In the genomic region with DNA sequence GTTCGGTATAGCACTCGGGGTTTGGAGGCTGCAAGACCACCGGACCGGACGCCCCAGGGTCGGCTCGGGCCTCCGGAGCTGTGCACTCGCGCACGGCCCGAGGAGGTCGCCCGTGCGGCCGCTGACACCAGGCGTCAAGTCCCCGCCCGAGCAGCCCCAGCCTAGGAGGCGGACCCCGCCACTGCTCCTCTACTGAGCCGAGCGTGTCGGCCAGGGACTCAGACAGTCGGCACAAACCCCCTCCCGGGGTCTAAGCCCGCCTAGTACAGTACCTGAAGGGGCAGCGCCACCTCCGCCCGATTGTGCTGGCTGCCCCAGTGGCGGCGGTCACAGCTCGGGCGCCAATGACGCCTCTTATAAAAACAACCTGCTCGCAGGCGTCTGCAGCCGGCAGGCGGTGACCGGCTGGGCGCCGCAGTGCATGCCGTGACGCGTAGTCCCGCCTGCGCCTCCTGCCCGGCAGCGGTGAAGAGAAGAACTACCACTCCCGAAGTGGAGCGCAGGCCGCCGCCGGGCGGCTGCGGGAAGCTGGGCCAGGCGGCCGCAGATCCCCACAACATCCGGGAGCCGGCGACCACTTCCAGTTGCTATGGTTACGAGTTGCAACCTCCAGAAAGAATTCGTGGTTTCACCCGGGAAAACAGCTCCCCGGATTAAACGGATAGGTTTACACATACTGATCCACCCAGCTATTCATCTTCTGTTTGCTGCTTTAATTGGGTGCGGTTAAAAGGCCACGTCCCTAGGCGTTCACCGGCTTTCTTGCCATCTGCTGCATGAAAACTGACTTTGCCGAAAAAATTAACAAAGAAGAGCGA, we compare ENCODE assay signal across 8 cellular contexts. TPM values are rescaled to one million over a fixed set of nuclear protein-coding genes. Genes with fewer than 3 reads are reported as not detected.
A peak's percentile ranks its signal among the peaks of the same experiment; 100 is the strongest.
DNase-seq lines count a peak whose midpoint lies in the region; ATAC-seq, FAIRE-seq and TF ChIP-seq lines count a peak whose summit lies in the region.

A gene with protein sequence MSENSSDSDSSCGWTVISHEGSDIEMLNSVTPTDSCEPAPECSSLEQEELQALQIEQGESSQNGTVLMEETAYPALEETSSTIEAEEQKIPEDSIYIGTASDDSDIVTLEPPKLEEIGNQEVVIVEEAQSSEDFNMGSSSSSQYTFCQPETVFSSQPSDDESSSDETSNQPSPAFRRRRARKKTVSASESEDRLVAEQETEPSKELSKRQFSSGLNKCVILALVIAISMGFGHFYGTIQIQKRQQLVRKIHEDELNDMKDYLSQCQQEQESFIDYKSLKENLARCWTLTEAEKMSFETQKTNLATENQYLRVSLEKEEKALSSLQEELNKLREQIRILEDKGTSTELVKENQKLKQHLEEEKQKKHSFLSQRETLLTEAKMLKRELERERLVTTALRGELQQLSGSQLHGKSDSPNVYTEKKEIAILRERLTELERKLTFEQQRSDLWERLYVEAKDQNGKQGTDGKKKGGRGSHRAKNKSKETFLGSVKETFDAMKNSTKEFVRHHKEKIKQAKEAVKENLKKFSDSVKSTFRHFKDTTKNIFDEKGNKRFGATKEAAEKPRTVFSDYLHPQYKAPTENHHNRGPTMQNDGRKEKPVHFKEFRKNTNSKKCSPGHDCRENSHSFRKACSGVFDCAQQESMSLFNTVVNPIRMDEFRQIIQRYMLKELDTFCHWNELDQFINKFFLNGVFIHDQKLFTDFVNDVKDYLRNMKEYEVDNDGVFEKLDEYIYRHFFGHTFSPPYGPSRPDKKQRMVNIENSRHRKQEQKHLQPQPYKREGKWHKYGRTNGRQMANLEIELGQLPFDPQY (minus strand): TSS at position 411 of the 818 bp plus-strand sequence. CDS start 18,935 bp downstream, outside the sequence.
A gene with protein sequence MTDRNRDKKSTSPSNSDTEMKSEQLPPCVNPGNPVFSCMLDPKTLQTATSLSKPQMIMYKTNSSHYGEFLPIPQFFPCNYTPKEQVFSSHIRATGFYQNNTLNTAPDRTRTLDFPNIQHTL (plus strand): TSS at position 547 of the 818 bp plus-strand sequence. CDS start 274 bp downstream, outside the sequence.

- DNase-seq in GM12892 (ENCODE audit: insufficient read length), result peak; percentile 79
- DNase-seq in NCI-H146 (lab: John Stamatoyannopoulos, UW), result peak; percentile 93
- DNase-seq in T-helper 1 cell, result peak; percentile 78 to 93 (median 81)
- peak; percentile 93 for DNase-seq in right atrium auricular region (ENCODE audit: low spot score)
- peak; percentile 92 to 96 for DNase-seq in psoas muscle
- DNase-seq in uterus, result peak; percentile 79 to 89

- TF ChIP-seq CTCF in right atrium auricular region (IDR thresholded peaks at IDR 0.05), result peak; percentile 86 to 93
- TF ChIP-seq CTCF in psoas muscle (IDR thresholded peaks at IDR 0.05), result peak; percentile 90
- TF ChIP-seq CTCF in uterus (IDR thresholded peaks at IDR 0.05), result peak; percentile 73 to 96 (median 90)

- H3K9me3 ChIP-seq in right atrium auricular region (no peaks in the 10 kb centered on the region), psoas muscle (no peaks in the 10 kb centered on the region), uterus (no peaks in the 10 kb centered on the region)

- ATAC-seq in HG02852 (IDR thresholded peaks at IDR 0.05; ENCODE audit: unreplicated experiment) (peak; percentile 94), psoas muscle (peak; percentile 97 to 98 (median 98))

- H3K4me1 ChIP-seq in right atrium auricular region, result peaks cover 0 to 38% of the 10 kb centered on the region in 2 donors
- H3K4me1 ChIP-seq in psoas muscle, result peaks cover 27% of the 10 kb centered on the region
- H3K4me1 ChIP-seq in uterus, result no peaks in the 10 kb centered on the region

- peak; percentile 92 for FAIRE-seq in GM12892 (lab: Jason Lieb, UNC)

- H3K27me3 ChIP-seq in right atrium auricular region, result no peaks in the 10 kb centered on the region
- no peaks in the 10 kb centered on the region for H3K27me3 ChIP-seq in psoas muscle (ENCODE audit: insufficient read depth in 3 of 3, low read length in 2 of 3)
- no peaks in the 10 kb centered on the region for H3K27me3 ChIP-seq in uterus

- WGBS in psoas muscle, 3 donors, result 0 to 1% (median 0%) methylated on average over 69 to 72 of the region's 72 CpGs

- intact Hi-C loops in psoas muscle (cut with DNase I), result loop anchor here in 1 of 2 donors (5.0 to 10.0 kb wide), 2 partner anchors 91 to 213 kb away; partner anchors contain the start of genes PIGB, PIGBOS1 and RSL24D1
- intact Hi-C loops in uterus (cut with DNase I; ENCODE audit: low total_unique reads), result no loop called here

- TF ChIP-seq POLR2A in GM12892 (IDR thresholded peaks at IDR 0.05; ENCODE audit: low read depth, low read length) (peak; percentile 69; the same call in 1 of the 2 replicates), uterus (IDR thresholded peaks at IDR 0.05) (peak; percentile 43 to 69)

- H3K4me3 ChIP-seq in right atrium auricular region (peak within 1 kb of the TSS; percentile 79 to 87), psoas muscle (peak within 1 kb of the TSS; percentile 94), uterus (peak within 1 kb of the TSS; percentile 49 to 66)

- H3K27ac ChIP-seq in angular gyrus (ENCODE audit: low read depth, low read length) (peak within 1 kb of the TSS; percentile 81), right atrium auricular region (peak within 1 kb of the TSS; percentile 93 to 96), psoas muscle (peak within 1 kb of the TSS; percentile 98), uterus (peak within 1 kb of the TSS; percentile 71 to 83)

- H3K36me3 ChIP-seq in right atrium auricular region, result no peaks in the 10 kb centered on the region
- no peaks in the 10 kb centered on the region for H3K36me3 ChIP-seq in psoas muscle (ENCODE audit: insufficient read depth in 1 of 2, low read depth in 1 of 2)
- H3K36me3 ChIP-seq in uterus, result no peaks in the 10 kb centered on the region

RNA-seq across cellular contexts. Expression of the first gene that starts in this region (rescaled TPM):
- 9.5 TPM for polyA plus RNA-seq in GM12892 (2012; ENCODE audit: missing spikeins)
- total RNA-seq in right atrium auricular region (10 to 100 TPM; 54.7 to 81.4 TPM), psoas muscle (100 to 1,000 TPM in 1 of 4 donors, 10 to 100 TPM in 3; 63.5 to 112 (median 82.8) TPM), uterus (10 to 100 TPM; 50.1 to 79.7 (median 68.3) TPM)
- polyA plus RNA-seq in psoas muscle, result 10 to 100 TPM; 28.3 to 88.9 (median 40.2) TPM

RNA-seq across cellular contexts. Expression of the second gene that starts in this region (rescaled TPM):
- not detected for polyA plus RNA-seq in GM12892 (2012; ENCODE audit: missing spikeins)
- 1 to 10 TPM; 1.6 to 5.6 TPM for total RNA-seq in right atrium auricular region
- 10 to 100 TPM in 1 of 4 donors, 1 to 10 TPM in 3; 2.5 to 10.7 (median 4.6) TPM for total RNA-seq in psoas muscle
- 10 to 100 TPM in 1 of 3 donors, 1 to 10 TPM in 2; 6.1 to 15.0 (median 8.7) TPM for polyA plus RNA-seq in psoas muscle
- total RNA-seq in uterus, result 1 to 10 TPM in 1 of 4 donors, not detected in 3; 1.4 TPM

Comparison
In these comparisons a context has a peak if more than half of its experiments do, and no peak if none do; other contexts are left out.
1. Peak in every context shown above with its lines: DNase-seq, ATAC-seq, H3K4me3 ChIP-seq and H3K27ac ChIP-seq.